15 cellular contexts compared by ENCODE assay signal in genomic region chr19:45401815-45402468, GRCh38. TPM values are rescaled to one million over a fixed set of nuclear protein-coding genes. Genes with fewer than 3 reads are reported as not detected.
DNase-seq lines count a peak whose midpoint lies in the region; ATAC-seq, FAIRE-seq and TF ChIP-seq lines count a peak whose summit lies in the region.
"Had no signal": no experiment of that assay in that cellular context is flagged by ENCODE, and none has a peak within 500 bp of the region (broad histone marks: within the 10 kb centered on the region; RNA-seq: fewer than 3 reads in every experiment).

No MANE protein-coding gene starts in this region.

- POLR2A ChIA-PET in AG04449 (lab: Yijun Ruan, JAX), result interaction anchor here (0.6 kb wide), 1 partner anchor 391 kb away, joined by 3 read pairs; no protein-coding TSS in a partner anchor
- POLR2A ChIA-PET in IMR-90 (lab: Charles Lee; ENCODE audit: unreplicated experiment), result no interaction called here

- H2AK5ac ChIP-seq in IMR-90 (ENCODE audit: low read depth, low read length), result 0 out of 2 replicates have a peak overlapping the region, but pooled peaks have one; percentile 18

- peak overlapping the region in 1 of 2 experiments; percentile 24; a peak in 1 of 4 replicates for H4K8ac ChIP-seq in IMR-90 (ENCODE audit: low read depth in 2 of 2, low read length in 2 of 2)

- peak overlapping the region; percentile 15 for H3K4me3 ChIP-seq in AG04449 (ENCODE audit: low read depth, low read length)
- no peak overlapping the region for H3K4me3 ChIP-seq in IMR-90 (ENCODE audit: insufficient read depth, low read depth, low read length)
- no peak overlapping the region for H3K4me3 ChIP-seq in choroid plexus epithelial cell (ENCODE audit: low read depth, low read length)
- no peak overlapping the region for H3K4me3 ChIP-seq in mesodermal cell (ENCODE audit: extremely low read depth, insufficient read depth, low read length, poor library complexity, severe bottlenecking)
- H3K4me3 ChIP-seq: thyroid gland had no signal

- H2BK15ac ChIP-seq in IMR-90 (ENCODE audit: low read depth, low read length), result no peak overlapping the region

- peaks cover 6% of the 10 kb centered on the region; the same call in 1 of the 2 replicates for H3K9me1 ChIP-seq in IMR-90 (ENCODE audit: insufficient read depth, low read length)

- H3K4ac ChIP-seq in IMR-90 (ENCODE audit: low read depth, low read length), result peak overlapping the region; percentile 46

- dilution Hi-C loops in IMR-90 (cut with HindIII; ENCODE audit: low sequenced_read_pairs, unreplicated experiment), result no loop called here

- peak overlapping the region; percentile 31; the same call in 1 of the 2 replicates for H3K23ac ChIP-seq in IMR-90 (ENCODE audit: low read depth, low read length)

- TF ChIP-seq CTCF in AG04449 (IDR thresholded peaks at IDR 0.05; ENCODE audit: insufficient read depth, low read length, missing control alignments) (no peak), IMR-90 (conservative IDR thresholded peaks at IDR 0.05; ENCODE audit: low read depth, low read length) (no peak), choroid plexus epithelial cell (conservative IDR thresholded peaks at IDR 0.05; ENCODE audit: low read depth, low read length) (peak; percentile 53)

- no peaks in the 10 kb centered on the region; the same call in 1 of the 2 replicates for H4K20me1 ChIP-seq in IMR-90 (ENCODE audit: insufficient read depth, low read length)

- ATAC-seq in IMR-90 (ENCODE audit: low read depth) (no peak), GM21737 (IDR thresholded peaks at IDR 0.05; ENCODE audit: unreplicated experiment) (no peak)

- no peak overlapping the region for H3K18ac ChIP-seq in IMR-90 (ENCODE audit: low read depth, low read length)

- H2BK5ac ChIP-seq in IMR-90 (ENCODE audit: low read depth, low read length, poor library complexity, severe bottlenecking), result no peak overlapping the region

- FAIRE-seq in RCC 7860 (lab: Jason Lieb, UNC), result no peak
- FAIRE-seq: D721Med had no signal

- H3K36me3 ChIP-seq in IMR-90 (ENCODE audit: control insufficient read depth, insufficient read depth, low read length) (no peaks in the 10 kb centered on the region), mesodermal cell (ENCODE audit: control insufficient read depth, insufficient read depth, low read length) (peaks cover 16% of the 10 kb centered on the region)
- H3K36me3 ChIP-seq: thyroid gland had no signal

- H3K56ac ChIP-seq in IMR-90 (ENCODE audit: extremely low read depth, insufficient read depth, low read length), result no peak overlapping the region

- WGBS in IMR-90 (ENCODE audit: extremely low coverage in 2 of 2, insufficient read length in 1 of 2), 2 experiments, result 5% methylated on average over 2 of the region's 16 CpGs; no CpG with 5 or more reads in 1 of the 2 experiments
- WGBS in mesodermal cell (ENCODE audit: insufficient coverage in 2 of 2), 2 experiments, result 56 to 71% methylated on average over 10 to 12 of the region's 16 CpGs

- intact Hi-C loops in IMR-90 (cut with micrococcal nuclease), result no loop called here

- 0 out of 2 replicates have a peak overlapping the region, but pooled peaks have one; percentile 30 for H2BK120ac ChIP-seq in IMR-90 (ENCODE audit: low read depth, low read length)

- H3K27ac ChIP-seq in IMR-90 (ENCODE audit: insufficient read depth, low read length), result no peak overlapping the region
- peak overlapping the region; percentile 29 for H3K27ac ChIP-seq in mesodermal cell (ENCODE audit: low read depth, low read length, severe bottlenecking)
- H3K27ac ChIP-seq: brain microvascular endothelial cell had no signal

- H3K79me1 ChIP-seq in IMR-90 (ENCODE audit: low read depth in 1 of 2, low read length in 2 of 2), result peaks cover 10 to 55% of the 10 kb centered on the region in 2 experiments; a peak in 3 of 4 replicates

- H2AK9ac ChIP-seq in IMR-90 (replicated peaks; ENCODE audit: low read depth, low read length, poor library complexity), result no peak overlapping the region

- in situ Hi-C loops in IMR-90 (cut with MboI; ENCODE audit: low sequenced_read_pairs), result no loop called here

- CTCF ChIA-PET in AG04449 (lab: Yijun Ruan, JAX) (interaction anchor here (0.7 to 4.8 kb wide), 28 partner anchors 8 to 291 kb away, joined by 3 to 65 read pairs (median 6); partner anchors contain the start of gene ERCC1), IMR-90 (lab: Yijun Ruan, JAX) (interaction anchor here (1.4 kb wide), 1 partner anchor 77 kb away, joined by 3 read pairs; no protein-coding TSS in a partner anchor)

- no peak overlapping the region for H2BK20ac ChIP-seq in IMR-90 (ENCODE audit: low read depth, low read length)

- no peak overlapping the region for H3K9ac ChIP-seq in IMR-90 (ENCODE audit: low read depth, low read length)

- H4K91ac ChIP-seq in IMR-90 (ENCODE audit: insufficient read depth, low read depth, low read length), result peak overlapping the region; percentile 31

- H3K9me3 ChIP-seq in IMR-90 (ENCODE audit: control insufficient read depth, insufficient read depth, low read length), result no peaks in the 10 kb centered on the region
- no peaks in the 10 kb centered on the region for H3K9me3 ChIP-seq in mesodermal cell (ENCODE audit: control insufficient read depth, low read length)
- H3K9me3 ChIP-seq: thyroid gland had no signal

- TF ChIP-seq RAD21 in IMR-90 (IDR thresholded peaks at IDR 0.05; ENCODE audit: low read length), result no peak

- BruUV-seq in IMR-90 (replicated peaks; lab: Mats Ljungman, UMichigan), result no TSS peak

- no peak overlapping the region for H3K4me2 ChIP-seq in IMR-90 (ENCODE audit: low read depth, low read length)

- no peak overlapping the region for H4K5ac ChIP-seq in IMR-90 (ENCODE audit: low read depth, low read length)

- no peak for DNase-seq in AG04449 (ENCODE audit: low read depth, low spot score)
- no peak for DNase-seq in IMR-90
- no peak for DNase-seq in choroid plexus epithelial cell (ENCODE audit: low read depth)
- no peak for DNase-seq in NCI-H146 treated with DMSO at 0.1 percent for 48 hours (lab: John Stamatoyannopoulos, UW; ENCODE audit: unreplicated experiment)
- no peak for DNase-seq in RCC 7860 (ENCODE audit: low spot score)
- no peak for DNase-seq in amniotic stem cell (lab: John Stamatoyannopoulos, UW)
- DNase-seq: NCI-H1694, nucleus accumbens, SHP77 treated with DMSO at 0.1 percent for 48 hours, T-helper 9 cell had no signal

- H3K4me1 ChIP-seq in IMR-90 (ENCODE audit: control insufficient read depth, insufficient read depth, low read length) (peaks cover 4% of the 10 kb centered on the region), mesodermal cell (ENCODE audit: control insufficient read depth, insufficient read depth, low read length, poor library complexity, severe bottlenecking) (peaks cover 20% of the 10 kb centered on the region)

- TF ChIP-seq POLR2A in IMR-90 (IDR thresholded peaks at IDR 0.05; ENCODE audit: low read depth, low read length), result no peak

- H2AFZ ChIP-seq in IMR-90 (replicated peaks; ENCODE audit: low read length, poor library complexity), result peak overlapping the region; percentile 77

- no peak overlapping the region for H3K14ac ChIP-seq in IMR-90 (replicated peaks; ENCODE audit: low read depth, low read length)

- H3K27me3 ChIP-seq in IMR-90 (ENCODE audit: control insufficient read depth, insufficient read depth, low read length), result no peaks in the 10 kb centered on the region
- H3K27me3 ChIP-seq: brain microvascular endothelial cell, thyroid gland had no signal

TF ChIP-seq in IMR-90, 13 proteins besides CTCF, POLR2A, EP300 and RAD21 (continues in another document):
- TF ChIP-seq ELK1 (IDR thresholded peaks at IDR 0.05; ENCODE audit: borderline replicate concordance, low read depth, low read length) (no peak), MAZ (IDR thresholded peaks at IDR 0.05; ENCODE audit: borderline replicate concordance, low read depth, low read length) (no peak), RFX5 (IDR thresholded peaks at IDR 0.05; ENCODE audit: low read depth, low read length) (no peak), NFE2L2 (IDR thresholded peaks at IDR 0.05; ENCODE audit: low read depth, low read length) (no peak), CHD1 (IDR thresholded peaks at IDR 0.05; ENCODE audit: low read depth, low read length) (no peak), FOS (IDR thresholded peaks at IDR 0.05; ENCODE audit: low read depth, low read length) (no peak), SMC3 (IDR thresholded peaks at IDR 0.05; ENCODE audit: low read depth, low read length) (no peak), BHLHE40 (IDR thresholded peaks at IDR 0.05; ENCODE audit: low read depth, low read length) (no peak), MAFK (IDR thresholded peaks at IDR 0.05; ENCODE audit: low read depth, low read length) (no peak)

RNA-seq across cellular contexts. Expression of gene PPP1R13L, which starts 2.9 kb away (rescaled TPM):
- 0.56 and 3.0 TPM in 2 replicates for total RNA-seq in IMR-90 (2012; rRNA removed)
- polyA plus RNA-seq in IMR-90 (2012; rRNA removed), result 11.6 and 13.3 TPM in 2 replicates
- polyA plus RNA-seq in IMR-90 (2012; cell fraction: cytosol; rRNA removed), result 11.6 and 19.4 TPM in 2 replicates
- polyA plus RNA-seq in IMR-90 (2012; cell fraction: nucleus; rRNA removed; ENCODE audit: low replicate concordance), result 24.0 and 44.8 TPM in 2 replicates
- 32.4 TPM for polyA plus RNA-seq in mesodermal cell (2013, experiment 1 of 2)
- polyA plus RNA-seq in mesodermal cell (2013, experiment 2 of 2), result 27.7 TPM

RNA-seq across cellular contexts. Expression of gene POLR1G, which starts 4.5 kb away (rescaled TPM):
- total RNA-seq in IMR-90 (2012; rRNA removed), result 10.3 and 12.5 TPM in 2 replicates
- 8.0 and 8.8 TPM in 2 replicates for polyA plus RNA-seq in IMR-90 (2012; rRNA removed)
- 3.3 and 3.9 TPM in 2 replicates for polyA plus RNA-seq in IMR-90 (2012; cell fraction: cytosol; rRNA removed)
- 2.0 and 2.1 TPM in 2 replicates for polyA plus RNA-seq in IMR-90 (2012; cell fraction: nucleus; rRNA removed; ENCODE audit: low replicate concordance)
- 5.2 TPM for polyA plus RNA-seq in mesodermal cell (2013, experiment 1 of 2)
- 4.6 TPM for polyA plus RNA-seq in mesodermal cell (2013, experiment 2 of 2)

RNA-seq across cellular contexts. Expression of gene ERCC1, which starts 21.8 kb away (rescaled TPM):
- total RNA-seq in IMR-90 (2012; rRNA removed), result 76.9 and 84.2 TPM in 2 replicates
- polyA plus RNA-seq in IMR-90 (2012; rRNA removed), result 132 and 153 TPM in 2 replicates
- polyA plus RNA-seq in IMR-90 (2012; cell fraction: cytosol; rRNA removed), result 113 and 118 TPM in 2 replicates
- 152 and 183 TPM in 2 replicates for polyA plus RNA-seq in IMR-90 (2012; cell fraction: nucleus; rRNA removed; ENCODE audit: low replicate concordance)
- 112 TPM for polyA plus RNA-seq in mesodermal cell (2013, experiment 1 of 2)
- polyA plus RNA-seq in mesodermal cell (2013, experiment 2 of 2), result 94.3 TPM

RNA-seq across cellular contexts. Expression of gene ERCC2, which starts 31.6 kb away (rescaled TPM):
- 26.7 and 30.6 TPM in 2 replicates for total RNA-seq in IMR-90 (2012; rRNA removed)
- 66.5 and 75.6 TPM in 2 replicates for polyA plus RNA-seq in IMR-90 (2012; rRNA removed)
- 51.6 and 67.4 TPM in 2 replicates for polyA plus RNA-seq in IMR-90 (2012; cell fraction: cytosol; rRNA removed)
- polyA plus RNA-seq in IMR-90 (2012; cell fraction: nucleus; rRNA removed; ENCODE audit: low replicate concordance), result 119 and 274 TPM in 2 replicates
- 45.0 TPM for polyA plus RNA-seq in mesodermal cell (2013, experiment 1 of 2)
- polyA plus RNA-seq in mesodermal cell (2013, experiment 2 of 2), result 40.2 TPM
